2 cellular contexts compared by ENCODE assay signal in genomic region chr7:3194501-3195141, GRCh38.
TF ChIP-seq lines count a peak whose summit lies in the region.

No MANE protein-coding gene starts in this region.

TF ChIP-seq in IMR-90, 13 proteins besides CTCF, POLR2A, EP300 and RAD21:
- no peak for TF ChIP-seq BHLHE40 (IDR thresholded peaks at IDR 0.05; ENCODE audit: low read depth, low read length)
- peak; percentile 29; the same call in 1 of the 2 replicates for TF ChIP-seq CEBPB (IDR thresholded peaks at IDR 0.05; ENCODE audit: low read depth, low read length)

TF ChIP-seq in H1, 55 proteins besides CTCF, POLR2A, EP300 and RAD21:
- TF ChIP-seq JUND (IDR thresholded peaks at IDR 0.05; ENCODE audit: low read length) (peak; percentile 65; the same call in 1 of the 2 replicates), MAX (IDR thresholded peaks at IDR 0.05) (peak; percentile 92), SP1 (IDR thresholded peaks at IDR 0.05; ENCODE audit: low read depth, low read length) (peak; percentile 69), TCF12 (IDR thresholded peaks at IDR 0.05; ENCODE audit: low read depth, low read length) (no peak), CEBPB (IDR thresholded peaks at IDR 0.05; ENCODE audit: low read depth, low read length) (peak; percentile 69), ASH2L (IDR thresholded peaks at IDR 0.05; ENCODE audit: low read length) (peak; percentile 14), TEAD4 (IDR thresholded peaks at IDR 0.05; ENCODE audit: low read depth, low read length) (peak; percentile 43; the same call in 1 of the 2 replicates), KDM1A (IDR thresholded peaks at IDR 0.05; ENCODE audit: borderline replicate concordance, low read length) (no peak), BACH1 (IDR thresholded peaks at IDR 0.05; ENCODE audit: low read length) (peak; percentile 64; the same call in 1 of the 2 replicates), EZH2 (IDR thresholded peaks at IDR 0.05; ENCODE audit: low read depth, low read length, severe bottlenecking) (no peak), HDAC2 (IDR thresholded peaks at IDR 0.05; ENCODE audit: borderline replicate concordance in 1 of 2, low read depth in 2 of 2, low read length in 2 of 2) (peak; percentile 19 to 73; a peak in 1 of 4 replicates), TAF1 (IDR thresholded peaks at IDR 0.05; ENCODE audit: low read depth, low read length) (0 out of 2 replicates have a peak, but pooled peaks have one; percentile 15), E2F6 (IDR thresholded peaks at IDR 0.05) (peak; percentile 90), JUN (IDR thresholded peaks at IDR 0.05; ENCODE audit: low read depth, low read length) (peak; percentile 91; the same call in 1 of the 2 replicates), ATF3 (IDR thresholded peaks at IDR 0.05; ENCODE audit: insufficient read depth, low read depth, low read length) (no peak), ATF2 (IDR thresholded peaks at IDR 0.05; ENCODE audit: low read length) (peak; percentile 80; the same call in 1 of the 2 replicates), SP2 (IDR thresholded peaks at IDR 0.05; ENCODE audit: low read length) (no peak)
